ENCODE assay signal across 1 cellular context in the genomic region with DNA sequence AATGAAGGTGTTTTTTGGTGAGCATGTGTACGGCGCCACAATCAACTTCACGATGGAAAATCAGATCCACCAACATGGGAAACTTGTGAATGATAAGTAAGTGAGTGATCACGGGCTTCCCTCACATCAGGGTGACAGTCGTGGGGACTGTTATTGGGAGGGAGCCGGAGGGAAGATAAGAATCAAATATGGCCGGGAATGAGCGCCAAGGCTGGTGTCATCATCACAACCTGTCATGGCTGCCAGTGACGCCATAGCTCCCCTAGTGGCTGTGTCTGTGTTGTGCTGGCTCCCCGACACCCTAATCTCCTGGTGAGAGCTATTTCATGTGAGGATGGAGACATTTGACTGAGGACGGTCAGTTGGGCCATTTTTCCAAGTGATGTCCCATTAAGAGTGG.
TF ChIP-seq lines count a peak whose summit lies in the region.

No MANE protein-coding gene starts in this region.

TF ChIP-seq in K562, 482 proteins besides CTCF, POLR2A, EP300 and RAD21 (continued from another document and continues in another):
- TF ChIP-seq, protein P1, sequence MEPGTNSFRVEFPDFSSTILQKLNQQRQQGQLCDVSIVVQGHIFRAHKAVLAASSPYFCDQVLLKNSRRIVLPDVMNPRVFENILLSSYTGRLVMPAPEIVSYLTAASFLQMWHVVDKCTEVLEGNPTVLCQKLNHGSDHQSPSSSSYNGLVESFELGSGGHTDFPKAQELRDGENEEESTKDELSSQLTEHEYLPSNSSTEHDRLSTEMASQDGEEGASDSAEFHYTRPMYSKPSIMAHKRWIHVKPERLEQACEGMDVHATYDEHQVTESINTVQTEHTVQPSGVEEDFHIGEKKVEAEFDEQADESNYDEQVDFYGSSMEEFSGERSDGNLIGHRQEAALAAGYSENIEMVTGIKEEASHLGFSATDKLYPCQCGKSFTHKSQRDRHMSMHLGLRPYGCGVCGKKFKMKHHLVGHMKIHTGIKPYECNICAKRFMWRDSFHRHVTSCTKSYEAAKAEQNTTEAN (CRISPR knock-in tag; IDR thresholded peaks at IDR 0.05), result no peak
- TF ChIP-seq PHF8 (IDR thresholded peaks at IDR 0.05; ENCODE audit: borderline replicate concordance, low read length) (no peak), HCFC1 (IDR thresholded peaks at IDR 0.05; ENCODE audit: low read depth, low read length) (0 out of 2 replicates have a peak, but pooled peaks have one; percentile 27), HDAC8 (tag; IDR thresholded peaks at IDR 0.05) (0 out of 2 replicates have a peak, but pooled peaks have one; percentile 30), COPS2 (conservative IDR thresholded peaks at IDR 0.05) (no peak), MYBL2 (IDR thresholded peaks at IDR 0.05; ENCODE audit: low read depth) (no peak; the same call in 1 of the 2 replicates), MYBL2 (CRISPR knock-in tag; IDR thresholded peaks at IDR 0.05; ENCODE audit: borderline replicate concordance) (no peak), NCOR1 (IDR thresholded peaks at IDR 0.05) (no peak), WHSC1 (IDR thresholded peaks at IDR 0.05; ENCODE audit: low read length) (no peak), POLR3A (IDR thresholded peaks at IDR 0.05; ENCODE audit: borderline replicate concordance, extremely low read depth, insufficient read depth, insufficient read length) (no peak), CEBPB (tag; IDR thresholded peaks at IDR 0.05) (peak; percentile 83), HNRNPK (IDR thresholded peaks at IDR 0.05; ENCODE audit: low read depth, low read length, poor library complexity, severe bottlenecking) (no peak), GATA2 (CRISPR knock-in tag; IDR thresholded peaks at IDR 0.05) (0 out of 2 replicates have a peak, but pooled peaks have one; percentile 25), JUNB (CRISPR knock-in tag; conservative IDR thresholded peaks at IDR 0.05) (no peak), CREBBP (IDR thresholded peaks at IDR 0.05; ENCODE audit: low read depth, low read length) (no peak), SAFB2 (IDR thresholded peaks at IDR 0.05; ENCODE audit: borderline replicate concordance, low read depth, low read length, severe bottlenecking) (no peak), ZNF217 (CRISPR knock-in tag; IDR thresholded peaks at IDR 0.05) (no peak), BCL6 (CRISPR knock-in tag; IDR thresholded peaks at IDR 0.05) (no peak), HNRNPUL1 (IDR thresholded peaks at IDR 0.05; ENCODE audit: low read length) (no peak), CAMTA2 (CRISPR knock-in tag; conservative IDR thresholded peaks at IDR 0.05) (no peak), CXXC5 (CRISPR knock-in tag; IDR thresholded peaks at IDR 0.05) (0 out of 2 replicates have a peak, but pooled peaks have one; percentile 15), SMAD4 (CRISPR knock-in tag; conservative IDR thresholded peaks at IDR 0.05) (no peak), ZNF134 (CRISPR knock-in tag; conservative IDR thresholded peaks at IDR 0.05) (no peak), ATF1 (CRISPR knock-in tag; IDR thresholded peaks at IDR 0.05) (peak; percentile 61; the same call in 1 of the 2 replicates), ATF1 (tag; IDR thresholded peaks at IDR 0.05) (peak; percentile 91), POU5F1 (IDR thresholded peaks at IDR 0.05; ENCODE audit: borderline replicate concordance, low read depth, low read length, partially characterized antibody) (no peak), MAZ (CRISPR knock-in tag; conservative IDR thresholded peaks at IDR 0.05 in 1 of 2, IDR thresholded peaks at IDR 0.05 in 1 of 2) (no peak; a peak in 1 of 4 replicates)
- TF ChIP-seq, protein P2, sequence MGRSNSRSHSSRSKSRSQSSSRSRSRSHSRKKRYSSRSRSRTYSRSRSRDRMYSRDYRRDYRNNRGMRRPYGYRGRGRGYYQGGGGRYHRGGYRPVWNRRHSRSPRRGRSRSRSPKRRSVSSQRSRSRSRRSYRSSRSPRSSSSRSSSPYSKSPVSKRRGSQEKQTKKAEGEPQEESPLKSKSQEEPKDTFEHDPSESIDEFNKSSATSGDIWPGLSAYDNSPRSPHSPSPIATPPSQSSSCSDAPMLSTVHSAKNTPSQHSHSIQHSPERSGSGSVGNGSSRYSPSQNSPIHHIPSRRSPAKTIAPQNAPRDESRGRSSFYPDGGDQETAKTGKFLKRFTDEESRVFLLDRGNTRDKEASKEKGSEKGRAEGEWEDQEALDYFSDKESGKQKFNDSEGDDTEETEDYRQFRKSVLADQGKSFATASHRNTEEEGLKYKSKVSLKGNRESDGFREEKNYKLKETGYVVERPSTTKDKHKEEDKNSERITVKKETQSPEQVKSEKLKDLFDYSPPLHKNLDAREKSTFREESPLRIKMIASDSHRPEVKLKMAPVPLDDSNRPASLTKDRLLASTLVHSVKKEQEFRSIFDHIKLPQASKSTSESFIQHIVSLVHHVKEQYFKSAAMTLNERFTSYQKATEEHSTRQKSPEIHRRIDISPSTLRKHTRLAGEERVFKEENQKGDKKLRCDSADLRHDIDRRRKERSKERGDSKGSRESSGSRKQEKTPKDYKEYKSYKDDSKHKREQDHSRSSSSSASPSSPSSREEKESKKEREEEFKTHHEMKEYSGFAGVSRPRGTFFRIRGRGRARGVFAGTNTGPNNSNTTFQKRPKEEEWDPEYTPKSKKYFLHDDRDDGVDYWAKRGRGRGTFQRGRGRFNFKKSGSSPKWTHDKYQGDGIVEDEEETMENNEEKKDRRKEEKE (IDR thresholded peaks at IDR 0.05; ENCODE audit: borderline replicate concordance in 1 of 2, control insufficient read depth in 1 of 2, low read depth in 2 of 2, low read length in 1 of 2), result no peak
- TF ChIP-seq, protein P3, sequence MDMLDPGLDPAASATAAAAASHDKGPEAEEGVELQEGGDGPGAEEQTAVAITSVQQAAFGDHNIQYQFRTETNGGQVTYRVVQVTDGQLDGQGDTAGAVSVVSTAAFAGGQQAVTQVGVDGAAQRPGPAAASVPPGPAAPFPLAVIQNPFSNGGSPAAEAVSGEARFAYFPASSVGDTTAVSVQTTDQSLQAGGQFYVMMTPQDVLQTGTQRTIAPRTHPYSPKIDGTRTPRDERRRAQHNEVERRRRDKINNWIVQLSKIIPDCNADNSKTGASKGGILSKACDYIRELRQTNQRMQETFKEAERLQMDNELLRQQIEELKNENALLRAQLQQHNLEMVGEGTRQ (CRISPR knock-in tag; IDR thresholded peaks at IDR 0.05), result no peak
- TF ChIP-seq, protein P4, sequence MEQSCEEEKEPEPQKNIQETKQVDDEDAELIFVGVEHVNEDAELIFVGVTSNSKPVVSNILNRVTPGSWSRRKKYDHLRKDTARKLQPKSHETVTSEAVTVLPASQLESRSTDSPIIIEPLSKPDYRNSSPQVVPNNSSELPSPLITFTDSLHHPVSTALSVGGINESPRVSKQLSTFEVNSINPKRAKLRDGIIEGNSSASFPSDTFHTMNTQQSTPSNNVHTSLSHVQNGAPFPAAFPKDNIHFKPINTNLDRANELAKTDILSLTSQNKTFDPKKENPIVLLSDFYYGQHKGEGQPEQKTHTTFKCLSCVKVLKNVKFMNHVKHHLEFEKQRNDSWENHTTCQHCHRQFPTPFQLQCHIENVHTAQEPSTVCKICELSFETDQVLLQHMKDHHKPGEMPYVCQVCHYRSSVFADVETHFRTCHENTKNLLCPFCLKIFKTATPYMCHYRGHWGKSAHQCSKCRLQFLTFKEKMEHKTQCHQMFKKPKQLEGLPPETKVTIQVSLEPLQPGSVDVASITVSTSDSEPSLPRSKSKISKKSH (CRISPR knock-in tag; IDR thresholded peaks at IDR 0.05), result no peak
- TF ChIP-seq, protein P5, sequence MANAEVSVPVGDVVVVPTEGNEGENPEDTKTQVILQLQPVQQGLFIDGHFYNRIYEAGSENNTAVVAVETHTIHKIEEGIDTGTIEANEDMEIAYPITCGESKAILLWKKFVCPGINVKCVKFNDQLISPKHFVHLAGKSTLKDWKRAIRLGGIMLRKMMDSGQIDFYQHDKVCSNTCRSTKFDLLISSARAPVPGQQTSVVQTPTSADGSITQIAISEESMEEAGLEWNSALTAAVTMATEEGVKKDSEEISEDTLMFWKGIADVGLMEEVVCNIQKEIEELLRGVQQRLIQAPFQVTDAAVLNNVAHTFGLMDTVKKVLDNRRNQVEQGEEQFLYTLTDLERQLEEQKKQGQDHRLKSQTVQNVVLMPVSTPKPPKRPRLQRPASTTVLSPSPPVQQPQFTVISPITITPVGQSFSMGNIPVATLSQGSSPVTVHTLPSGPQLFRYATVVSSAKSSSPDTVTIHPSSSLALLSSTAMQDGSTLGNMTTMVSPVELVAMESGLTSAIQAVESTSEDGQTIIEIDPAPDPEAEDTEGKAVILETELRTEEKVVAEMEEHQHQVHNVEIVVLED (CRISPR knock-in tag; IDR thresholded peaks at IDR 0.05), result no peak
- TF ChIP-seq, protein P6, sequence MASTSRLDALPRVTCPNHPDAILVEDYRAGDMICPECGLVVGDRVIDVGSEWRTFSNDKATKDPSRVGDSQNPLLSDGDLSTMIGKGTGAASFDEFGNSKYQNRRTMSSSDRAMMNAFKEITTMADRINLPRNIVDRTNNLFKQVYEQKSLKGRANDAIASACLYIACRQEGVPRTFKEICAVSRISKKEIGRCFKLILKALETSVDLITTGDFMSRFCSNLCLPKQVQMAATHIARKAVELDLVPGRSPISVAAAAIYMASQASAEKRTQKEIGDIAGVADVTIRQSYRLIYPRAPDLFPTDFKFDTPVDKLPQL (IDR thresholded peaks at IDR 0.05; ENCODE audit: extremely low read depth, insufficient read length), result no peak
- TF ChIP-seq, protein P7, sequence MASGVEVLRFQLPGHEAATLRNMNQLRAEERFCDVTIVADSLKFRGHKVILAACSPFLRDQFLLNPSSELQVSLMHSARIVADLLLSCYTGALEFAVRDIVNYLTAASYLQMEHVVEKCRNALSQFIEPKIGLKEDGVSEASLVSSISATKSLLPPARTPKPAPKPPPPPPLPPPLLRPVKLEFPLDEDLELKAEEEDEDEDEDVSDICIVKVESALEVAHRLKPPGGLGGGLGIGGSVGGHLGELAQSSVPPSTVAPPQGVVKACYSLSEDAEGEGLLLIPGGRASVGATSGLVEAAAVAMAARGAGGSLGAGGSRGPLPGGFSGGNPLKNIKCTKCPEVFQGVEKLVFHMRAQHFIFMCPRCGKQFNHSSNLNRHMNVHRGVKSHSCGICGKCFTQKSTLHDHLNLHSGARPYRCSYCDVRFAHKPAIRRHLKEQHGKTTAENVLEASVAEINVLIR (CRISPR knock-in tag; IDR thresholded peaks at IDR 0.05), result 0 out of 2 replicates have a peak, but pooled peaks have one; percentile 14
- TF ChIP-seq, protein P8, sequence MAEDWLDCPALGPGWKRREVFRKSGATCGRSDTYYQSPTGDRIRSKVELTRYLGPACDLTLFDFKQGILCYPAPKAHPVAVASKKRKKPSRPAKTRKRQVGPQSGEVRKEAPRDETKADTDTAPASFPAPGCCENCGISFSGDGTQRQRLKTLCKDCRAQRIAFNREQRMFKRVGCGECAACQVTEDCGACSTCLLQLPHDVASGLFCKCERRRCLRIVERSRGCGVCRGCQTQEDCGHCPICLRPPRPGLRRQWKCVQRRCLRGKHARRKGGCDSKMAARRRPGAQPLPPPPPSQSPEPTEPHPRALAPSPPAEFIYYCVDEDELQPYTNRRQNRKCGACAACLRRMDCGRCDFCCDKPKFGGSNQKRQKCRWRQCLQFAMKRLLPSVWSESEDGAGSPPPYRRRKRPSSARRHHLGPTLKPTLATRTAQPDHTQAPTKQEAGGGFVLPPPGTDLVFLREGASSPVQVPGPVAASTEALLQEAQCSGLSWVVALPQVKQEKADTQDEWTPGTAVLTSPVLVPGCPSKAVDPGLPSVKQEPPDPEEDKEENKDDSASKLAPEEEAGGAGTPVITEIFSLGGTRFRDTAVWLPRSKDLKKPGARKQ (CRISPR knock-in tag; IDR thresholded peaks at IDR 0.05), result no peak
- TF ChIP-seq, protein P9, sequence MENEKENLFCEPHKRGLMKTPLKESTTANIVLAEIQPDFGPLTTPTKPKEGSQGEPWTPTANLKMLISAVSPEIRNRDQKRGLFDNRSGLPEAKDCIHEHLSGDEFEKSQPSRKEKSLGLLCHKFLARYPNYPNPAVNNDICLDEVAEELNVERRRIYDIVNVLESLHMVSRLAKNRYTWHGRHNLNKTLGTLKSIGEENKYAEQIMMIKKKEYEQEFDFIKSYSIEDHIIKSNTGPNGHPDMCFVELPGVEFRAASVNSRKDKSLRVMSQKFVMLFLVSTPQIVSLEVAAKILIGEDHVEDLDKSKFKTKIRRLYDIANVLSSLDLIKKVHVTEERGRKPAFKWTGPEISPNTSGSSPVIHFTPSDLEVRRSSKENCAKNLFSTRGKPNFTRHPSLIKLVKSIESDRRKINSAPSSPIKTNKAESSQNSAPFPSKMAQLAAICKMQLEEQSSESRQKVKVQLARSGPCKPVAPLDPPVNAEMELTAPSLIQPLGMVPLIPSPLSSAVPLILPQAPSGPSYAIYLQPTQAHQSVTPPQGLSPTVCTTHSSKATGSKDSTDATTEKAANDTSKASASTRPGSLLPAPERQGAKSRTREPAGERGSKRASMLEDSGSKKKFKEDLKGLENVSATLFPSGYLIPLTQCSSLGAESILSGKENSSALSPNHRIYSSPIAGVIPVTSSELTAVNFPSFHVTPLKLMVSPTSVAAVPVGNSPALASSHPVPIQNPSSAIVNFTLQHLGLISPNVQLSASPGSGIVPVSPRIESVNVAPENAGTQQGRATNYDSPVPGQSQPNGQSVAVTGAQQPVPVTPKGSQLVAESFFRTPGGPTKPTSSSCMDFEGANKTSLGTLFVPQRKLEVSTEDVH (IDR thresholded peaks at IDR 0.05; ENCODE audit: low read depth, partially characterized antibody), result no peak
- TF ChIP-seq, protein P10, sequence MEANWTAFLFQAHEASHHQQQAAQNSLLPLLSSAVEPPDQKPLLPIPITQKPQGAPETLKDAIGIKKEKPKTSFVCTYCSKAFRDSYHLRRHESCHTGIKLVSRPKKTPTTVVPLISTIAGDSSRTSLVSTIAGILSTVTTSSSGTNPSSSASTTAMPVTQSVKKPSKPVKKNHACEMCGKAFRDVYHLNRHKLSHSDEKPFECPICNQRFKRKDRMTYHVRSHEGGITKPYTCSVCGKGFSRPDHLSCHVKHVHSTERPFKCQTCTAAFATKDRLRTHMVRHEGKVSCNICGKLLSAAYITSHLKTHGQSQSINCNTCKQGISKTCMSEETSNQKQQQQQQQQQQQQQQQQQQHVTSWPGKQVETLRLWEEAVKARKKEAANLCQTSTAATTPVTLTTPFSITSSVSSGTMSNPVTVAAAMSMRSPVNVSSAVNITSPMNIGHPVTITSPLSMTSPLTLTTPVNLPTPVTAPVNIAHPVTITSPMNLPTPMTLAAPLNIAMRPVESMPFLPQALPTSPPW (CRISPR knock-in tag; IDR thresholded peaks at IDR 0.05), result no peak
- TF ChIP-seq, protein P11, sequence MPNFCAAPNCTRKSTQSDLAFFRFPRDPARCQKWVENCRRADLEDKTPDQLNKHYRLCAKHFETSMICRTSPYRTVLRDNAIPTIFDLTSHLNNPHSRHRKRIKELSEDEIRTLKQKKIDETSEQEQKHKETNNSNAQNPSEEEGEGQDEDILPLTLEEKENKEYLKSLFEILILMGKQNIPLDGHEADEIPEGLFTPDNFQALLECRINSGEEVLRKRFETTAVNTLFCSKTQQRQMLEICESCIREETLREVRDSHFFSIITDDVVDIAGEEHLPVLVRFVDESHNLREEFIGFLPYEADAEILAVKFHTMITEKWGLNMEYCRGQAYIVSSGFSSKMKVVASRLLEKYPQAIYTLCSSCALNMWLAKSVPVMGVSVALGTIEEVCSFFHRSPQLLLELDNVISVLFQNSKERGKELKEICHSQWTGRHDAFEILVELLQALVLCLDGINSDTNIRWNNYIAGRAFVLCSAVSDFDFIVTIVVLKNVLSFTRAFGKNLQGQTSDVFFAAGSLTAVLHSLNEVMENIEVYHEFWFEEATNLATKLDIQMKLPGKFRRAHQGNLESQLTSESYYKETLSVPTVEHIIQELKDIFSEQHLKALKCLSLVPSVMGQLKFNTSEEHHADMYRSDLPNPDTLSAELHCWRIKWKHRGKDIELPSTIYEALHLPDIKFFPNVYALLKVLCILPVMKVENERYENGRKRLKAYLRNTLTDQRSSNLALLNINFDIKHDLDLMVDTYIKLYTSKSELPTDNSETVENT (CRISPR knock-in tag; IDR thresholded peaks at IDR 0.05), result no peak
